In genomic region chr12:9127936-9128663, GRCh38 we compare ENCODE assay signal across 18 cellular contexts. TPM values are rescaled to one million over a fixed set of nuclear protein-coding genes. Genes with fewer than 3 reads are reported as not detected.
DNase-seq lines count a peak whose midpoint lies in the region; ATAC-seq and TF ChIP-seq lines count a peak whose summit lies in the region.
"Had no signal": no experiment of that assay in that cellular context is flagged by ENCODE, and none has a peak within 500 bp of the region (broad histone marks: within the 10 kb centered on the region; RNA-seq: fewer than 3 reads in every experiment).

No MANE protein-coding gene starts in this region.

- H3K14ac ChIP-seq in mesenchymal stem cell (ENCODE audit: low read length in 2 of 2): no peak overlapping the region

- H3K4ac ChIP-seq in mesenchymal stem cell (ENCODE audit: low read depth in 1 of 2, low read length in 2 of 2): no peak overlapping the region

- H3K9me3 ChIP-seq in right cardiac atrium (ENCODE audit: control insufficient read depth, low read length) (no peaks in the 10 kb centered on the region), left ventricle myocardium inferior (replicated peaks) (peaks cover 4% of the 10 kb centered on the region), mesenchymal stem cell (ENCODE audit: control insufficient read depth, low read length) (peaks cover 3% of the 10 kb centered on the region), aorta (ENCODE audit: control insufficient read depth, low read length) (no peaks in the 10 kb centered on the region), esophagus muscularis mucosa (no peaks in the 10 kb centered on the region)
- H3K9me3 ChIP-seq: HAP-1 had no signal

- 96% methylated on average over 36 of the region's 36 CpGs for WGBS in right cardiac atrium
- WGBS in mesenchymal stem cell: 94% methylated on average over 36 of the region's 36 CpGs
- 94% methylated on average over 36 of the region's 36 CpGs for WGBS in aorta, 2 donors
- 90% methylated on average over 18 of the region's 36 CpGs for WGBS in esophagus muscularis mucosa

- H3K36me3 ChIP-seq in left ventricle myocardium inferior (no peaks in the 10 kb centered on the region), mesenchymal stem cell (ENCODE audit: control insufficient read depth in 1 of 2, insufficient read depth in 2 of 2, low read depth in 1 of 2, low read length in 2 of 2) (no peaks in the 10 kb centered on the region), aorta (ENCODE audit: control insufficient read depth in 1 of 2, insufficient read depth in 2 of 2, low read length in 1 of 2) (no peaks in the 10 kb centered on the region), esophagus muscularis mucosa (no peaks in the 10 kb centered on the region)
- H3K36me3 ChIP-seq: BLaER1 treated with 17β-estradiol and CSF1 and Interleukin-3, amounts not matched to agents 10 nM and 100 nM; HAP-1 had no signal

- no peak overlapping the region for H2BK12ac ChIP-seq in mesenchymal stem cell (ENCODE audit: low read length in 2 of 2)

- H3K4me1 ChIP-seq in right cardiac atrium (ENCODE audit: control insufficient read depth, insufficient read depth, low read length) (no peaks in the 10 kb centered on the region), left ventricle myocardium inferior (peaks cover 12% of the 10 kb centered on the region), mesenchymal stem cell (ENCODE audit: control insufficient read depth, insufficient read depth, low read depth, low read length) (no peaks in the 10 kb centered on the region), aorta (ENCODE audit: control insufficient read depth in 1 of 2, insufficient read depth in 2 of 2, low read length in 2 of 2) (no peaks in the 10 kb centered on the region), esophagus muscularis mucosa (peaks cover 8 to 18% (median 13%) of the 10 kb centered on the region in 4 donors)
- H3K4me1 ChIP-seq: HAP-1 had no signal

- intact Hi-C loops in right cardiac atrium (cut with DNase I) (no loop called here), left ventricle myocardium inferior (cut with micrococcal nuclease) (no loop called here), aorta (cut with DNase I) (no loop called here), esophagus muscularis mucosa (cut with DNase I) (no loop called here)

- no peak overlapping the region for H3K4me2 ChIP-seq in mesenchymal stem cell (ENCODE audit: low read length, poor library complexity, severe bottlenecking)
- H3K4me2 ChIP-seq: BLaER1 treated with 17β-estradiol and CSF1 and Interleukin-3, amounts not matched to agents 10 nM and 100 nM had no signal

- no peak for TF ChIP-seq POLR2A in esophagus muscularis mucosa (IDR thresholded peaks at IDR 0.05; ENCODE audit: low read depth)

- peak overlapping the region; percentile 56 for H4K91ac ChIP-seq in mesenchymal stem cell (ENCODE audit: low read length)

- DNase-seq in right cardiac atrium (peak in 2 of 3 donors; percentile 38 to 41), left ventricle myocardium inferior (no peak), left lobe of liver (ENCODE audit: low spot score) (peak; percentile 87), mesenchymal stem cell (no peak), aorta (peak in 1 of 2 donors; percentile 46), NCI-H1105 treated with DMSO at 0.1 percent for 48 hours (lab: John Stamatoyannopoulos, UW) (no peak), esophagus muscularis mucosa (ENCODE audit: extremely low spot score) (no peak), SHP77 (lab: John Stamatoyannopoulos, UW) (no peak)
- DNase-seq: 8988T; CD8-positive, alpha-beta T cell; DMS 273 treated with DMSO at 0.1 percent for 48 hours; DMS53; DND-41; EL; GOT3 had no signal

- H3K18ac ChIP-seq in mesenchymal stem cell (ENCODE audit: low read depth in 1 of 2, low read length in 2 of 2): no peak overlapping the region

- H2AFZ ChIP-seq in mesenchymal stem cell (ENCODE audit: low read depth, low read length): no peak overlapping the region

- H2AK5ac ChIP-seq in mesenchymal stem cell (ENCODE audit: low read length, severe bottlenecking): no peak overlapping the region

- no peak overlapping the region for H2BK120ac ChIP-seq in mesenchymal stem cell (ENCODE audit: low read depth, low read length)

- H4K8ac ChIP-seq in mesenchymal stem cell (ENCODE audit: low read length): no peak overlapping the region

- no peak overlapping the region for H2BK15ac ChIP-seq in mesenchymal stem cell (ENCODE audit: low read depth, poor library complexity, severe bottlenecking)

- TF ChIP-seq CTCF in left ventricle myocardium inferior (IDR thresholded peaks at IDR 0.05; ENCODE audit: borderline replicate concordance) (no peak), esophagus muscularis mucosa (IDR thresholded peaks at IDR 0.05) (no peak)

- H3K9ac ChIP-seq in mesenchymal stem cell (ENCODE audit: low read length): no peak overlapping the region
- H3K9ac ChIP-seq: BLaER1 treated with 17β-estradiol and CSF1 and Interleukin-3, amounts not matched to agents 10 nM and 100 nM had no signal

- H3K79me1 ChIP-seq in mesenchymal stem cell (replicated peaks; ENCODE audit: low read length, poor library complexity, severe bottlenecking): no peaks in the 10 kb centered on the region

- no peak overlapping the region for H3K4me3 ChIP-seq in right cardiac atrium (ENCODE audit: low read length)
- H3K4me3 ChIP-seq in left ventricle myocardium inferior: no peak overlapping the region
- no peak overlapping the region for H3K4me3 ChIP-seq in mesenchymal stem cell (ENCODE audit: insufficient read depth in 1 of 2, low read depth in 1 of 2, low read length in 2 of 2)
- H3K4me3 ChIP-seq in aorta (ENCODE audit: low read length in 2 of 2): no peak overlapping the region
- no peak overlapping the region for H3K4me3 ChIP-seq in esophagus muscularis mucosa
- H3K4me3 ChIP-seq: BLaER1 treated with 17β-estradiol and CSF1 and Interleukin-3, amounts not matched to agents 10 nM and 100 nM; HAP-1 had no signal

- H2BK5ac ChIP-seq in mesenchymal stem cell (ENCODE audit: low read depth, low read length, poor library complexity, severe bottlenecking): no peak overlapping the region

- ATAC-seq in right cardiac atrium: no peak
- ATAC-seq in left lobe of liver: peak; percentile 59
- peak; percentile 11 for ATAC-seq in aorta (ENCODE audit: low FRiP score)
- ATAC-seq: CD8-positive, alpha-beta T cell had no signal

- no peak overlapping the region for H3K23ac ChIP-seq in mesenchymal stem cell (ENCODE audit: low read length in 2 of 2)

- no peak overlapping the region for H3K27ac ChIP-seq in right cardiac atrium (ENCODE audit: low read length)
- no peak overlapping the region for H3K27ac ChIP-seq in left ventricle myocardium inferior (replicated peaks)
- no peak overlapping the region for H3K27ac ChIP-seq in mesenchymal stem cell (ENCODE audit: low read length, poor library complexity, severe bottlenecking)
- no peak overlapping the region for H3K27ac ChIP-seq in aorta (ENCODE audit: low read depth in 1 of 2, low read length in 2 of 2)
- no peak overlapping the region for H3K27ac ChIP-seq in esophagus muscularis mucosa (replicated peaks in 1 of 4)
- H3K27ac ChIP-seq: BLaER1 treated with 17β-estradiol and CSF1 and Interleukin-3, amounts not matched to agents 10 nM and 100 nM had no signal

- no peaks in the 10 kb centered on the region for H3K27me3 ChIP-seq in right cardiac atrium (ENCODE audit: control insufficient read depth, insufficient read depth)
- H3K27me3 ChIP-seq in left ventricle myocardium inferior (ENCODE audit: low read depth): no peaks in the 10 kb centered on the region
- no peaks in the 10 kb centered on the region for H3K27me3 ChIP-seq in mesenchymal stem cell (ENCODE audit: control insufficient read depth in 1 of 2, insufficient read depth in 1 of 2, low read length in 2 of 2)
- H3K27me3 ChIP-seq in aorta (ENCODE audit: control insufficient read depth in 1 of 2, insufficient read depth in 2 of 2, low read length in 1 of 2): no peaks in the 10 kb centered on the region
- H3K27me3 ChIP-seq in esophagus muscularis mucosa: no peaks in the 10 kb centered on the region
- H3K27me3 ChIP-seq: BLaER1 treated with 17β-estradiol and CSF1 and Interleukin-3, amounts not matched to agents 10 nM and 100 nM had no signal

- TF ChIP-seq EP300 in esophagus muscularis mucosa (IDR thresholded peaks at IDR 0.05): no peak

RNA-seq across cellular contexts. Expression of gene A2M, which starts 12.4 kb away (rescaled TPM):
- 100 to 1,000 TPM; 422 to 604 (median 514) TPM for total RNA-seq in right cardiac atrium
- polyA plus RNA-seq in right cardiac atrium: 165 TPM
- total RNA-seq in left ventricle myocardium inferior: 502 TPM
- total RNA-seq in left lobe of liver: 915 TPM
- polyA plus RNA-seq in mesenchymal stem cell (2013, experiment 1 of 2): 66.0 TPM
- polyA plus RNA-seq in mesenchymal stem cell (2013, experiment 2 of 2): 64.8 TPM
- total RNA-seq in aorta: 1,000 to 10,000 TPM; 2,139 to 2,389 TPM
- polyA plus RNA-seq in aorta: 1,000 to 10,000 TPM in 1 of 2 donors, 100 to 1,000 TPM in 1; 268 to 1,278 TPM
- 100 to 1,000 TPM; 271 to 678 (median 484) TPM for total RNA-seq in esophagus muscularis mucosa
- total RNA-seq: B cell; CD8-positive, alpha-beta T cell had no signal

Comparison
In these comparisons a context has a peak if more than half of its experiments do, and no peak if none do; other contexts are left out.
1. DNase-seq: peak in right cardiac atrium (2 of 3) and left lobe of liver (single experiment); none in left ventricle myocardium inferior (single experiment), mesenchymal stem cell (single experiment), NCI-H1105 treated with DMSO at 0.1 percent for 48 hours (single experiment), esophagus muscularis mucosa (single experiment) and SHP77 (0 of 2).
2. ATAC-seq: peak in left lobe of liver (single experiment) and aorta (single experiment); none in right cardiac atrium (0 of 2).